26 cellular contexts compared by ENCODE assay signal in genomic region chr1:30616759-30617158, GRCh38.
"Had no signal": no experiment of that assay in that cellular context is flagged by ENCODE, and none has a peak within 500 bp of the region (broad histone marks: within the 10 kb centered on the region; RNA-seq: fewer than 3 reads in every experiment).

No MANE protein-coding gene starts in this region.

- DNase-seq: activated CD4-positive, alpha-beta T cell treated with anti-CD3 and anti-CD28 coated beads for 4 hours; activated CD8-positive, alpha-beta T cell treated with anti-CD3 and anti-CD28 coated beads for 36 hours; activated gamma-delta T cell treated with Interleukin-2 at 50 U/mL for 16 hours; activated naive CD8-positive, alpha-beta T cell treated with anti-CD3 and anti-CD28 coated beads, Interleukin-2, amount 50 U/mL, for 24 hours; activated T-cell treated with anti-CD3 and anti-CD28 coated beads for 4 hours; activated T-cell treated with anti-CD3 and anti-CD28 coated beads, Interleukin-2, amount 50 U/mL, for 72 hours; amygdala; NCI-H1092 treated with DMSO at 0.1 percent for 48 hours; NCI-H1417 treated with DMSO at 0.1 percent for 48 hours; NCI-H1694; NCI-H2029; NCI-H2107; NCI-H2171 treated with DMSO at 0.1 percent for 48 hours; NCI-H526 treated with DMSO at 0.1 percent for 48 hours; NCI-H82; Right ventricle myocardium superior; SW 1271 had no signal

- H3K4me3 ChIP-seq: SJSA1 had no signal

- H3K4me1 ChIP-seq: SJSA1 had no signal

- ATAC-seq: activated CD4-positive, CD25-positive, alpha-beta regulatory T cell treated with anti-CD3 and anti-CD28 coated beads, Interleukin-2, amount 50 U/mL, for 24 hours; activated CD8-positive, alpha-beta T cell treated with anti-CD3 and anti-CD28 coated beads for 36 hours; activated naive CD4-positive, alpha-beta T cell treated with anti-CD3 and anti-CD28 coated beads, Interleukin-2, amount 50 U/mL, for 72 hours; activated naive CD8-positive, alpha-beta T cell treated with anti-CD3 and anti-CD28 coated beads, Interleukin-2, amount 50 U/mL, for 24 hours; activated T-cell treated with anti-CD3 and anti-CD28 coated beads, Interleukin-2, amount 50 U/mL, for 72 hours; SK-N-SH treated with all-trans-retinoic acid at 6 μM for 48 hours had no signal

- H3K9me3 Mint-ChIP-seq: activated CD8-positive, alpha-beta T cell treated with anti-CD3 and anti-CD28 coated beads for 36 hours; activated naive CD4-positive, alpha-beta T cell treated with anti-CD3 and anti-CD28 coated beads, Interleukin-2, amount 50 U/mL, for 72 hours; activated naive CD8-positive, alpha-beta T cell treated with anti-CD3 and anti-CD28 coated beads, Interleukin-2, amount 50 U/mL, for 24 hours; activated T-helper 2 cell treated with anti-CD3 and anti-CD28 coated beads, Interferon-gamma antibody, Interleukin-2, Interleukin-4, amounts not matched to agents 10 μg/mL and 5 μg/mL and 100 μg/mL, durations not matched to agents 14 hours and 24 hours and 36 hours; T-helper 1 cell treated with Interleukin-12 subunit alpha and Interleukin-12 subunit beta and Interleukin-4 antibody, amounts not matched to agents 30 μg/mL and 1 μg/mL, for 36 hours had no signal

- H3K27ac Mint-ChIP-seq: activated CD8-positive, alpha-beta T cell treated with anti-CD3 and anti-CD28 coated beads for 36 hours; activated naive CD4-positive, alpha-beta T cell treated with anti-CD3 and anti-CD28 coated beads, Interleukin-2, amount 50 U/mL, for 72 hours; activated naive CD8-positive, alpha-beta T cell treated with anti-CD3 and anti-CD28 coated beads, Interleukin-2, amount 50 U/mL, for 24 hours; activated T-cell treated with anti-CD3 and anti-CD28 coated beads, Interleukin-2, amount 50 U/mL, for 72 hours; activated T-helper 2 cell treated with anti-CD3 and anti-CD28 coated beads, Interferon-gamma antibody, Interleukin-2, Interleukin-4, amounts not matched to agents 10 μg/mL and 5 μg/mL and 100 μg/mL, durations not matched to agents 14 hours and 24 hours and 36 hours; T-helper 1 cell treated with Interleukin-12 subunit alpha and Interleukin-12 subunit beta and Interleukin-4 antibody, amounts not matched to agents 30 μg/mL and 1 μg/mL, for 36 hours had no signal

- H3K4me3 Mint-ChIP-seq: activated CD8-positive, alpha-beta T cell treated with anti-CD3 and anti-CD28 coated beads for 36 hours; activated naive CD8-positive, alpha-beta T cell treated with anti-CD3 and anti-CD28 coated beads, Interleukin-2, amount 50 U/mL, for 24 hours; activated T-cell treated with anti-CD3 and anti-CD28 coated beads, Interleukin-2, amount 50 U/mL, for 72 hours; brain; IgD-negative memory B cell; T-helper 1 cell treated with Interleukin-12 subunit alpha and Interleukin-12 subunit beta and Interleukin-4 antibody, amounts not matched to agents 30 μg/mL and 1 μg/mL, for 36 hours had no signal

- H3K9ac ChIP-seq: KMS-11 had no signal

- H3K27me3 ChIP-seq: SJSA1 had no signal

- H3K27ac ChIP-seq: KMS-11, SJSA1 had no signal

- H3K36me3 ChIP-seq: SJSA1 had no signal

- H3K36me3 Mint-ChIP-seq: activated naive CD4-positive, alpha-beta T cell treated with anti-CD3 and anti-CD28 coated beads, Interleukin-2, amount 50 U/mL, for 72 hours; brain; IgD-negative memory B cell had no signal

- H3K4me2 ChIP-seq: KMS-11 had no signal

- H3K4me1 Mint-ChIP-seq: IgD-negative memory B cell had no signal
